15 cellular contexts compared by ENCODE assay signal in genomic region chr10:103818110-103818509, GRCh38. TPM values are rescaled to one million over a fixed set of nuclear protein-coding genes. Genes with fewer than 3 reads are reported as not detected.
DNase-seq lines count a peak whose midpoint lies in the region; ATAC-seq and TF ChIP-seq lines count a peak whose summit lies in the region.
"Had no signal": no experiment of that assay in that cellular context is flagged by ENCODE, and none has a peak within 500 bp of the region (broad histone marks: within the 10 kb centered on the region; RNA-seq: fewer than 3 reads in every experiment).

No MANE protein-coding gene starts in this region.

- no TSS peak for BruUV-seq in Caco-2 (replicated peaks; lab: Mats Ljungman, UMichigan)

- peaks cover 4% of the 10 kb centered on the region for H3K36me3 Mint-ChIP-seq in Caco-2 (ENCODE audit: insufficient read depth, unreplicated experiment)
- H3K36me3 Mint-ChIP-seq: CD8-positive, alpha-beta memory T cell had no signal

- peaks cover 33% of the 10 kb centered on the region for H3K4me1 Mint-ChIP-seq in Caco-2 (ENCODE audit: low read depth, unreplicated experiment)
- H3K4me1 Mint-ChIP-seq: CD8-positive, alpha-beta memory T cell had no signal

- H3K4me3 Mint-ChIP-seq in Caco-2 (ENCODE audit: unreplicated experiment) = no peak overlapping the region
- H3K4me3 Mint-ChIP-seq: CD8-positive, alpha-beta memory T cell had no signal

- intact Hi-C loops in Caco-2 (cut with micrococcal nuclease; ENCODE audit: unreplicated experiment) = loop anchor here (1.0 to 5.0 kb wide), 2 partner anchors 19 to 39 kb away; partner anchors contain the start of gene SH3PXD2A
- intact Hi-C loops in sigmoid colon (cut with DNase I) = no loop called here

- no peaks in the 10 kb centered on the region for H3K9me3 ChIP-seq in Caco-2
- no peaks in the 10 kb centered on the region for H3K9me3 ChIP-seq in sigmoid colon
- H3K9me3 ChIP-seq: BLaER1, HAP-1 had no signal

- CTCF ChIA-PET in Caco-2 (lab: Charles Lee) = interaction anchor here (1.6 kb wide), 1 partner anchor 23 kb away, joined by 3 read pairs; no protein-coding TSS in a partner anchor

- no peak for TF ChIP-seq POLR2A in sigmoid colon (IDR thresholded peaks at IDR 0.05)

- H3K36me3 ChIP-seq in Caco-2 (ENCODE audit: control insufficient read depth, insufficient read depth, low read length) (peaks cover 2% of the 10 kb centered on the region; the same call in 1 of the 2 replicates), sigmoid colon (no peaks in the 10 kb centered on the region)
- H3K36me3 ChIP-seq: HAP-1 had no signal

- TF ChIP-seq CTCF in Caco-2 (IDR thresholded peaks at IDR 0.05; ENCODE audit: insufficient read depth in 1 of 2, low read depth in 1 of 2, low read length in 1 of 2, severe bottlenecking in 1 of 2, unreplicated experiment in 1 of 2) (no peak), sigmoid colon (IDR thresholded peaks at IDR 0.05) (no peak)

- H3K27ac Mint-ChIP-seq in Caco-2 (ENCODE audit: unreplicated experiment) = peak overlapping the region; percentile 15

- H3K27me3 ChIP-seq in Caco-2 (replicated peaks; ENCODE audit: control insufficient read depth, insufficient read depth, low read length) = no peaks in the 10 kb centered on the region
- H3K27me3 ChIP-seq in sigmoid colon = no peaks in the 10 kb centered on the region
- H3K27me3 ChIP-seq: BLaER1 had no signal

- H3K4me1 ChIP-seq in Caco-2 (peaks cover 30% of the 10 kb centered on the region), sigmoid colon (peaks cover 0 to 26% (median 25%) of the 10 kb centered on the region in 4 donors)
- H3K4me1 ChIP-seq: HAP-1 had no signal

- WGBS in sigmoid colon, 2 donors = 83 to 90% methylated on average over 3 of the region's 3 CpGs

- H3K4me3 ChIP-seq in Caco-2 (ENCODE audit: low read depth, low read length) (no peak overlapping the region), sigmoid colon (no peak overlapping the region)
- H3K4me3 ChIP-seq: BLaER1, HAP-1 had no signal

- no peak overlapping the region for H3K27ac ChIP-seq in sigmoid colon
- H3K27ac ChIP-seq: BLaER1 had no signal

- ATAC-seq in HG02678 (IDR thresholded peaks at IDR 0.05; ENCODE audit: unreplicated experiment) (no peak), GM19463 (IDR thresholded peaks at IDR 0.05; ENCODE audit: unreplicated experiment) (no peak), HG03280 (IDR thresholded peaks at IDR 0.05; ENCODE audit: unreplicated experiment) (no peak)

- H3K9me3 Mint-ChIP-seq in Caco-2 (ENCODE audit: unreplicated experiment) = no peaks in the 10 kb centered on the region
- H3K9me3 Mint-ChIP-seq: CD8-positive, alpha-beta memory T cell had no signal

- no peak for DNase-seq in Caco-2
- DNase-seq in RPMI8226 = peak; percentile 39
- DNase-seq in left kidney (ENCODE audit: low read depth, low spot score) = peak; percentile 60
- DNase-seq in sigmoid colon = peak; percentile 14
- DNase-seq: CD8-positive, alpha-beta memory T cell; DMS79 treated with DMSO at 0.1 percent for 48 hours; KG1; NCI-H1436; NCI-H2081 treated with DMSO at 0.1 percent for 48 hours; NCI-H524 treated with DMSO at 0.1 percent for 48 hours had no signal

- no peaks in the 10 kb centered on the region for H3K27me3 Mint-ChIP-seq in Caco-2 (ENCODE audit: insufficient read depth, unreplicated experiment)

- POLR2A ChIA-PET in Caco-2 (lab: Charles Lee) = no interaction called here

- TF ChIP-seq EP300 in sigmoid colon (IDR thresholded peaks at IDR 0.05) = no peak

RNA-seq across cellular contexts. Expression of gene SH3PXD2A, which starts 37.3 kb away (rescaled TPM):
- total RNA-seq in Caco-2 (2022) (6.3 and 7.5 TPM in 2 replicates), sigmoid colon (10 to 100 TPM; 24.5 to 58.2 (median 31.9) TPM)
- 10 to 100 TPM; 19.0 to 23.6 (median 19.2) TPM for polyA plus RNA-seq in sigmoid colon

Comparison
In these comparisons a context has a peak if more than half of its experiments do, and no peak if none do; other contexts are left out.
1. DNase-seq: peak in RPMI8226 (single experiment), left kidney (single experiment) and sigmoid colon (single experiment); none in Caco-2 (0 of 2).